Comparison of ENCODE assay signal across 8 cellular contexts in the genomic region with DNA sequence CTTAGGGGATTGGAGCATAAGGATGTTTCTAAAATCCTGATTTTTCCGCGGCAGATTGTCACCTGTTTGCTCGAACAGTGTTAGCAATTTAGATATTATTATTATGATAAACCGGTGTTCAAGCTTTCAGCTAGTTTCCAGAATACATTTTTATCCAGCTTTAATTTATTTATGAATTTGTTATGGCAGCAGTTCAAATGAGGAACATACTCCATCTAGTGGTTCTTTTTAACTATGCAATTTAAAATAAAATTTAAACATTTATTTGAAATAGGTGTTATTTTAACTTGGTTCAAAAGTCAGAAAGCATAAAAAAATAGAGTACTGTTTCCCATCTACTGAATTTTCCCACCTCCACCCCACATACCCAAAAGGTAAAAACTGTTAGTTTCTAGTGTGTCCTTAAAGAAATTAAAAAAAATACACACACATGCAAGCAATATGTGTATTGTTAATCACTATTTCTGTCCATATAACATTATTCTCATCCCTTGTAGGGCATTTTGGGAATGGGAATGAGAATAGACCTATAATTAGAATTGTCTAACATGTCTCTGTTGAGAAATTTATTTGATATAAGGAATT. TPM values are rescaled to one million over a fixed set of nuclear protein-coding genes. Genes with fewer than 3 reads are reported as not detected.
A peak's percentile ranks its signal among the peaks of the same experiment; 100 is the strongest.
DNase-seq lines count a peak whose midpoint lies in the region; ATAC-seq and TF ChIP-seq lines count a peak whose summit lies in the region.

No MANE protein-coding gene starts in this region.

- TF ChIP-seq CTCF in brain (conservative IDR thresholded peaks at IDR 0.05), result peak; percentile 69 to 75
- TF ChIP-seq CTCF in mesothelial cell of epicardium (IDR thresholded peaks at IDR 0.05; ENCODE audit: unreplicated experiment), result peak; percentile 81

- H3K36me3 Mint-ChIP-seq in CD4-positive, alpha-beta memory T cell, result no peaks in the 10 kb centered on the region
- H3K36me3 Mint-ChIP-seq in brain (no peaks in the 10 kb centered on the region), mesothelial cell of epicardium (no peaks in the 10 kb centered on the region)

- CTCF ChIA-PET in CD4-positive, alpha-beta memory T cell (lab: Charles Lee; ENCODE audit: partially characterized antibody), result interaction anchor here (0.7 to 2.6 kb wide), 11 partner anchors 9 to 87 kb away, joined by 3 to 7 read pairs (median 4); partner anchors contain the start of gene BUB1

- intact Hi-C loops in CD4-positive, alpha-beta memory T cell (cut with micrococcal nuclease), result no loop called here

- no peaks in the 10 kb centered on the region for H3K27me3 ChIP-seq in CD4-positive, alpha-beta memory T cell (ENCODE audit: insufficient read depth, low read length)
- H3K27me3 ChIP-seq in HUES48 (ENCODE audit: control insufficient read depth, insufficient read depth, low read length), result no peaks in the 10 kb centered on the region

- H3K27ac ChIP-seq in CD4-positive, alpha-beta memory T cell (ENCODE audit: low read depth, low read length), result no peak overlapping the region
- peak overlapping the region; percentile 9 for H3K27ac ChIP-seq in HUES48 (ENCODE audit: low read depth, low read length)

- no peaks in the 10 kb centered on the region for H3K4me1 Mint-ChIP-seq in CD4-positive, alpha-beta memory T cell
- H3K4me1 Mint-ChIP-seq in brain, result peaks cover 6% of the 10 kb centered on the region
- H3K4me1 Mint-ChIP-seq in mesothelial cell of epicardium, result no peaks in the 10 kb centered on the region

- no peak overlapping the region for H3K4me3 Mint-ChIP-seq in CD4-positive, alpha-beta memory T cell
- H3K4me3 Mint-ChIP-seq in brain (no peak overlapping the region), mesothelial cell of epicardium (no peak overlapping the region)

- H3K4me1 ChIP-seq in CD4-positive, alpha-beta memory T cell (ENCODE audit: insufficient read depth, low read length), result no peaks in the 10 kb centered on the region
- H3K4me1 ChIP-seq in HUES48 (ENCODE audit: control insufficient read depth, insufficient read depth, low read length), result peaks cover 14% of the 10 kb centered on the region

- H3K27me3 Mint-ChIP-seq in CD4-positive, alpha-beta memory T cell, result peaks cover 4 to 8% of the 10 kb centered on the region in 2 donors
- peaks cover 15% of the 10 kb centered on the region for H3K27me3 Mint-ChIP-seq in brain
- peaks cover 12% of the 10 kb centered on the region for H3K27me3 Mint-ChIP-seq in mesothelial cell of epicardium (ENCODE audit: low read depth)

- POLR2A ChIA-PET in CD4-positive, alpha-beta memory T cell (lab: Charles Lee; ENCODE audit: partially characterized antibody), result no interaction called here

- ATAC-seq in GM18511 (IDR thresholded peaks at IDR 0.05; ENCODE audit: unreplicated experiment), result no peak
- ATAC-seq in stimulated activated naive CD8-positive, alpha-beta T cell treated with anti-CD3 and anti-CD28 coated beads, Interleukin-15, Interleukin-2, amounts not matched to agents 100 U/mL and 50 U/mL, for 24 hours, result no peak
- ATAC-seq in HG03520 (IDR thresholded peaks at IDR 0.05; ENCODE audit: unreplicated experiment), result no peak

- H3K9me3 ChIP-seq in CD4-positive, alpha-beta memory T cell (ENCODE audit: control insufficient read depth in 1 of 2, low read length in 2 of 2), result no peaks in the 10 kb centered on the region
- H3K9me3 ChIP-seq in HUES48 (ENCODE audit: control insufficient read depth, insufficient read depth, low read length), result 0 out of 2 replicates have a peak, but pooled peaks cover 6% of the 10 kb centered on the region

- DNase-seq in CD4-positive, alpha-beta memory T cell, result peak in 3 of 5 donors; percentile 8 to 12 (median 10)
- no peak for DNase-seq in mesothelial cell of epicardium (ENCODE audit: low spot score in 2 of 2, unreplicated experiment in 2 of 2)
- no peak for DNase-seq in activated CD4-positive, alpha-beta T cell treated with anti-CD3 and anti-CD28 coated beads for 1 hour
- no peak for DNase-seq in stimulated activated naive CD8-positive, alpha-beta T cell treated with anti-CD3 and anti-CD28 coated beads, Interleukin-15, Interleukin-2, amounts not matched to agents 100 U/mL and 50 U/mL, for 24 hours

- H3K9me3 Mint-ChIP-seq in CD4-positive, alpha-beta memory T cell, result peaks cover 0 to 13% (median 8%) of the 10 kb centered on the region in 8 donors
- peaks cover 13 to 32% (median 23%) of the 10 kb centered on the region in 5 experiments for H3K9me3 Mint-ChIP-seq in brain
- peaks cover 24% of the 10 kb centered on the region for H3K9me3 Mint-ChIP-seq in mesothelial cell of epicardium

- no peaks in the 10 kb centered on the region for H3K36me3 ChIP-seq in CD4-positive, alpha-beta memory T cell (ENCODE audit: insufficient read depth, low read length)
- no peaks in the 10 kb centered on the region for H3K36me3 ChIP-seq in HUES48 (ENCODE audit: control insufficient read depth, insufficient read depth, low read length)

- H3K27ac Mint-ChIP-seq in CD4-positive, alpha-beta memory T cell, result no peak overlapping the region
- H3K27ac Mint-ChIP-seq in brain, result no peak overlapping the region
- H3K27ac Mint-ChIP-seq in mesothelial cell of epicardium, result no peak overlapping the region

- no peak overlapping the region for H3K9ac ChIP-seq in HUES48 (ENCODE audit: low read depth, low read length)

- no peak overlapping the region for H3K4me3 ChIP-seq in CD4-positive, alpha-beta memory T cell (ENCODE audit: low read length in 2 of 2)
- no peak overlapping the region for H3K4me3 ChIP-seq in HUES48 (ENCODE audit: low read depth, low read length)

RNA-seq across cellular contexts. Expression of gene ACOXL, which starts 23.2 kb away (rescaled TPM):
- total RNA-seq in CD4-positive, alpha-beta memory T cell, result not detected
- not detected for polyA plus RNA-seq in CD4-positive, alpha-beta memory T cell
- polyA plus RNA-seq in brain (ENCODE audit: insufficient read depth, low read depth, low replicate concordance), result 2.0 TPM
- 0.20 to 0.44 TPM (median 0.25 TPM) in 3 replicates for total RNA-seq in mesothelial cell of epicardium

Comparison
In these comparisons a context has a peak if more than half of its experiments do, and no peak if none do; other contexts are left out.
1. DNase-seq: peak in CD4-positive, alpha-beta memory T cell (3 of 5); none in mesothelial cell of epicardium (0 of 2), activated CD4-positive, alpha-beta T cell treated with anti-CD3 and anti-CD28 coated beads for 1 hour (single experiment) and stimulated activated naive CD8-positive, alpha-beta T cell treated with anti-CD3 and anti-CD28 coated beads, Interleukin-15, Interleukin-2, amounts not matched to agents 100 U/mL and 50 U/mL, for 24 hours (single experiment).